In the genomic region with DNA sequence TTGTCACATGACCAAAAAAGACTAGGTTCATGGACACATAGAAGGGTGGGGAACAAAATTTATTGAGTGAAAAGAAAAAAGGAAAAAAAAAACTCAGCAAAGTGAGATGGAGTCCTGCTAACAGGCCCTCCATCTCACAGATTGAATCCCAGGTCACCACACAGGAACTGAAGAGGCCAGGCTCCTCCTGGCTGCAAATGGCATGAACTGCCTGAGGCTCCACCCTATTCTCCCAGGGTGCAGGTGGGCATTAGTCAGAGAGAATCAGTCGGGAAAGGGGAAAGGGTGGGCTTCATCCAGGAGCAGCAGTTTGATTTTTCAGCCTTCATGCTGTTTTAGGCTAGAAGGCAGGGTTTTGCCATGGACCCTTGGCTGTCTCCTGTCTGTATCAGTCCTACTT, we compare ENCODE assay signal across 17 cellular contexts.
"Had no signal": no experiment of that assay in that cellular context is flagged by ENCODE, and none has a peak within 500 bp of the region (broad histone marks: within the 10 kb centered on the region; RNA-seq: fewer than 3 reads in every experiment).

No MANE protein-coding gene starts in this region.

- H3K27ac ChIP-seq: body of pancreas, thoracic aorta, upper lobe of right lung had no signal

- H3K27me3 ChIP-seq: body of pancreas, upper lobe of right lung had no signal

- H3K4me3 ChIP-seq: body of pancreas, lung, thoracic aorta, upper lobe of right lung had no signal

- H3K4me1 ChIP-seq: body of pancreas, upper lobe of right lung had no signal

- H3K36me3 ChIP-seq: thoracic aorta, upper lobe of right lung had no signal

- H3K9me3 ChIP-seq: body of pancreas, thoracic aorta, upper lobe of right lung had no signal

- ATAC-seq: activated CD8-positive, alpha-beta T cell treated with anti-CD3 and anti-CD28 coated beads for 36 hours; activated T-helper 17 cell treated with anti-CD3 and anti-CD28 coated beads, Interleukin-2, amount 50 U/mL, for 72 hours; body of pancreas; natural killer cell treated with Interleukin-12 subunit alpha and Interleukin-12 subunit beta and Interleukin-15 and Interleukin-18, amount 100 ng/mL, for 72 hours; stimulated activated naive B cell treated with anti-CD40 and anti-IgM and Interleukin-4, amounts not matched to agents 10 μg/mL and 1 μg/mL and 100 μg/mL, for 72 hours; upper lobe of right lung had no signal

- DNase-seq: activated CD4-positive, alpha-beta T cell treated with anti-CD3 and anti-CD28 coated beads, Interleukin-2, amount 10 ng/mL, durations not matched to agents 24 days and 14 days; activated CD8-positive, alpha-beta T cell treated with anti-CD3 and anti-CD28 coated beads for 36 hours; activated naive CD4-positive, alpha-beta T cell; activated naive CD8-positive, alpha-beta T cell treated with anti-CD3 and anti-CD28 coated beads, Interleukin-2, amount 10 ng/mL, durations not matched to agents 7 days and 5 days; activated T-cell treated with anti-CD3 and anti-CD28 coated beads, Interleukin-2, amount 50 U/mL, for 1 hour; amygdala; dermis blood vessel endothelial cell; effector memory CD4-positive, alpha-beta T cell; hypothalamus; nucleus accumbens; stimulated activated naive B cell treated with anti-CD40 and anti-IgM and Interleukin-4, amounts not matched to agents 10 μg/mL and 1 μg/mL and 100 μg/mL, for 72 hours; upper lobe of right lung had no signal
